8 cellular contexts compared by ENCODE assay signal in genomic region chr10:58531084-58531695, GRCh38. TPM values are rescaled to one million over a fixed set of nuclear protein-coding genes. Genes with fewer than 3 reads are reported as not detected.
DNase-seq lines count a peak whose midpoint lies in the region; ATAC-seq, FAIRE-seq and TF ChIP-seq lines count a peak whose summit lies in the region.

No MANE protein-coding gene starts in this region.

- H3K9me3 Mint-ChIP-seq in mesothelial cell of epicardium (peaks cover 28% of the 10 kb centered on the region), type B pancreatic cell (peaks cover 9% of the 10 kb centered on the region)

- H3K4me3 ChIP-seq in AG04449 (ENCODE audit: low read depth, low read length): no peak overlapping the region
- H3K4me3 ChIP-seq in coronary artery: no peak overlapping the region

- H3K36me3 Mint-ChIP-seq in mesothelial cell of epicardium (peaks cover 22% of the 10 kb centered on the region), type B pancreatic cell (peaks cover 10% of the 10 kb centered on the region)

- peak; percentile 98 for ATAC-seq in HG02759 (IDR thresholded peaks at IDR 0.05; ENCODE audit: unreplicated experiment)

- POLR2A ChIA-PET in AG04449 (lab: Yijun Ruan, JAX): no interaction called here

- H3K4me1 Mint-ChIP-seq in mesothelial cell of epicardium: peaks cover 13% of the 10 kb centered on the region
- H3K4me1 Mint-ChIP-seq in type B pancreatic cell (ENCODE audit: unreplicated experiment): no peaks in the 10 kb centered on the region

- TF ChIP-seq CTCF in AG04449 (IDR thresholded peaks at IDR 0.05; ENCODE audit: insufficient read depth, low read length, missing control alignments) (peak; percentile 61), GM13976 (IDR thresholded peaks at IDR 0.05; ENCODE audit: borderline replicate concordance, control extremely low read depth, extremely low read depth, insufficient read depth, missing control alignments) (peak; percentile 61), coronary artery (IDR thresholded peaks at IDR 0.05) (peak; percentile 44), mesothelial cell of epicardium (IDR thresholded peaks at IDR 0.05; ENCODE audit: unreplicated experiment) (peak; percentile 85), type B pancreatic cell (conservative IDR thresholded peaks at IDR 0.05) (peak; percentile 88)

- H3K27ac ChIP-seq in coronary artery: no peak overlapping the region

- H3K27ac Mint-ChIP-seq in mesothelial cell of epicardium (no peak overlapping the region), type B pancreatic cell (no peak overlapping the region)

- DNase-seq in AG04449 (ENCODE audit: low read depth, low spot score) (no peak), GM13976 (ENCODE audit: low spot score) (no peak), NCI-H1092 treated with DMSO at 0.1 percent for 48 hours (lab: John Stamatoyannopoulos, UW) (peak; percentile 24), coronary artery (ENCODE audit: low spot score) (no peak), mesothelial cell of epicardium (ENCODE audit: low spot score in 2 of 2, unreplicated experiment in 2 of 2) (peak in 1 of 2 experiments; percentile 78), type B pancreatic cell (ENCODE audit: extremely low spot score, unreplicated experiment) (no peak)

- H3K4me3 Mint-ChIP-seq in mesothelial cell of epicardium (no peak overlapping the region), type B pancreatic cell (no peak overlapping the region)

- in situ Hi-C loops in GM13976 (cut with MboI; ENCODE audit: low sequenced_read_pairs, unreplicated experiment): no loop called here

- peak; percentile 11 for FAIRE-seq in TTC549 (lab: Jason Lieb, UNC)

- peaks cover 4% of the 10 kb centered on the region for H3K27me3 Mint-ChIP-seq in mesothelial cell of epicardium (ENCODE audit: low read depth)
- no peaks in the 10 kb centered on the region for H3K27me3 Mint-ChIP-seq in type B pancreatic cell

- CTCF ChIA-PET in AG04449 (lab: Yijun Ruan, JAX): interaction anchor here (0.7 to 8.6 kb wide), 65 partner anchors 8 to 1091 kb away, joined by 3 to 87 read pairs (median 4); no protein-coding TSS in a partner anchor

RNA-seq across cellular contexts. Expression of gene BICC1, which starts 18.5 kb away (rescaled TPM):
- total RNA-seq in mesothelial cell of epicardium (8.7 to 9.9 TPM (median 9.3 TPM) in 3 replicates), type B pancreatic cell (ENCODE audit: low replicate concordance) (8.6 and 15.2 TPM in 2 replicates)
